Comparison of ENCODE assay signal across 2 cellular contexts in the genomic region with DNA sequence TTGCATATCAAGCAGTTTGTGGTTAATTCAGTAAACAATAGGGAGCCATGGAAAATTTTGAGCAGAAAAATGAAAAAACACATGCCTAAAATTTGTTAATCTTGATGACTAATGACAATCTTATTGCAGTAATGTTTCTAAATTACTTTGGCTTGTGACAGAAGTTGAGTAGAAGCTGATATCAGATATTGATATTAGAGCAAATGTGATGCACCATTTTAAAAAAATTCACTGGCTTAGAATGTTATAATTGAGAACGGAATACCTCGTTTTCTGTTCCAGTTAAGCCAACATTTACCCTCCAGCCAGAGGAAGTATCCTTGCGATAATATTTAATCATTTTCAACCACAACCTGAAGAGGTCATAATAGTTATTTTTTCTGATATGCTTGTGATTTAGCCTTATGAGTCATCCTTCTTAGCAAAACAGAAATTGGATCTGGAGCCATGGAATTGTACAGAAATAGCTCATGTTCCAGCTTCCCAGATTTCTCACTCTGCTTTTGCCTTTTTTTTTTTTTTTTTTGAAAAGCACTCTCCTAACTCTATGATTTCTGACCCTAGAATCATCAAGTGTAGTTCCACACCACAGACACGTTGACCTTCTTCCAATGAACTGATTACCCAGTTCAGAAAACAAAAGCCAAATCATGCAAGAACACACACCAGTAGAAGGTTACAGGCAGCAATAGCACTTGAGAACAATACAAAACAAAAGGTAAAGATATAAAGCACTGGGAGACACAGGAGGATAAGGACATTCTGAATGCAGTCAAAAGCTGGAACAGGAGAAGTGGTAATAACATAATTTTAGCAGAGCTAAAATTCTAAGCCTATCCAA.
TF ChIP-seq lines count a peak whose summit lies in the region.

No MANE protein-coding gene starts in this region.

TF ChIP-seq in A549, 52 proteins besides CTCF, POLR2A, EP300 and RAD21:
- TF ChIP-seq FOSL2 (IDR thresholded peaks at IDR 0.05) (0 out of 2 replicates have a peak, but pooled peaks have one; percentile 36), FOSL2 (CRISPR knock-in tag; IDR thresholded peaks at IDR 0.05) (peak; percentile 76), NPAS2 (CRISPR knock-in tag; IDR thresholded peaks at IDR 0.05; ENCODE audit: borderline replicate concordance) (no peak), CBX8 (IDR thresholded peaks at IDR 0.05) (no peak), MAFK (IDR thresholded peaks at IDR 0.05; ENCODE audit: partially characterized antibody) (peak; percentile 57), GATA3 (IDR thresholded peaks at IDR 0.05; ENCODE audit: borderline replicate concordance) (no peak), BCL3 (IDR thresholded peaks at IDR 0.05) (no peak), POLR2AphosphoS2 (conservative IDR thresholded peaks at IDR 0.05; ENCODE audit: low read length) (no peak), HEYL (CRISPR knock-in tag; IDR thresholded peaks at IDR 0.05) (no peak)
- TF ChIP-seq, protein P1, sequence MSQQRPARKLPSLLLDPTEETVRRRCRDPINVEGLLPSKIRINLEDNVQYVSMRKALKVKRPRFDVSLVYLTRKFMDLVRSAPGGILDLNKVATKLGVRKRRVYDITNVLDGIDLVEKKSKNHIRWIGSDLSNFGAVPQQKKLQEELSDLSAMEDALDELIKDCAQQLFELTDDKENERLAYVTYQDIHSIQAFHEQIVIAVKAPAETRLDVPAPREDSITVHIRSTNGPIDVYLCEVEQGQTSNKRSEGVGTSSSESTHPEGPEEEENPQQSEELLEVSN (IDR thresholded peaks at IDR 0.05; ENCODE audit: borderline replicate concordance, low read depth) = no peak

TF ChIP-seq in IMR-90, 13 proteins besides CTCF, POLR2A, EP300 and RAD21:
- TF ChIP-seq FOS (IDR thresholded peaks at IDR 0.05; ENCODE audit: low read depth, low read length) (peak; percentile 57; the same call in 1 of the 2 replicates), BHLHE40 (IDR thresholded peaks at IDR 0.05; ENCODE audit: low read depth, low read length) (no peak)
